In the genomic region with DNA sequence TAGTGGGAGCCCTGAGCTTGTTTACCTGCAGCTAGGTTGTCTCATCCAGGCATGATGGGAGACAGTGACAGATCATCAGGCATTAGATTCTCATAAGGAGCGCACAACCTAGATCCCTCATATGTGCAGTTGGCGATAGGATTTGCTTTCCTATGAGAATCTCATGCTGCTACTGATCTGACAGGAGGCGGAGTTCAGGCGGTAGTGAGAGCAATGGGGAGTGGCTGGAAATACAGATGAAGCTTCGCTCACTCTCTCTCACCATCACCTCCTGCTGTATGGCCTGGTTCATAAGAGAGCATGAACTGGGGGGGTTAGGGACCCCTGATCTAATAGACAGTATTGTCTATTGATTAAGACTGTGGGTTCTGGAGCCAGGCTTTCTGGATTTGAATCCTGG, we compare ENCODE assay signal across 6 cellular contexts.
"Had no signal": no experiment of that assay in that cellular context is flagged by ENCODE, and none has a peak within 500 bp of the region (broad histone marks: within the 10 kb centered on the region; RNA-seq: fewer than 3 reads in every experiment).

No MANE protein-coding gene starts in this region.

- H3K4me3 ChIP-seq: K562 had no signal

- H3K4me2 ChIP-seq: KMS-11 had no signal

- ATAC-seq: HepG2, K562 had no signal

- H3K9ac ChIP-seq: KMS-11 had no signal

- DNase-seq: IMR-90, KG1 had no signal

- H3K27ac ChIP-seq: HL-60, KMS-11 had no signal
